In genomic region chr22:22848364-22848866, GRCh38 we compare ENCODE assay signal across 8 cellular contexts. TPM values are rescaled to one million over a fixed set of nuclear protein-coding genes. Genes with fewer than 3 reads are reported as not detected.
A peak's percentile ranks its signal among the peaks of the same experiment; 100 is the strongest.
DNase-seq lines count a peak whose midpoint lies in the region; ATAC-seq and TF ChIP-seq lines count a peak whose summit lies in the region.

No MANE protein-coding gene starts in this region.

- no peaks in the 10 kb centered on the region for H3K9me3 ChIP-seq in HAP-1

- CTCF ChIA-PET in BJ (lab: Yijun Ruan, JAX), result interaction anchor here (0.6 to 9.5 kb wide), 37 partner anchors 10 to 417 kb away, joined by 3 to 231 read pairs (median 6); no protein-coding TSS in a partner anchor
- CTCF ChIA-PET in activated naive CD4-positive, alpha-beta T cell treated with anti-CD3 and anti-CD28 coated beads for 36 hours (lab: Charles Lee), result interaction anchor here (0.7 to 7.2 kb wide), 28 partner anchors 9 to 344 kb away, joined by 3 to 82 read pairs (median 6); no protein-coding TSS in a partner anchor

- intact Hi-C loops in activated naive CD4-positive, alpha-beta T cell treated with anti-CD3 and anti-CD28 coated beads for 36 hours (cut with micrococcal nuclease), result loop anchor here (1.0 to 2.0 kb wide), 2 partner anchors 38 to 108 kb away; no protein-coding TSS in a partner anchor
- intact Hi-C loops in left cardiac atrium (cut with DNase I) (loop anchor here in 1 of 2 donors (2.0 kb wide), 1 partner anchor 106 kb away; no protein-coding TSS in a partner anchor), posterior vena cava (cut with DNase I) (loop anchor here in 1 of 2 donors (5.0 kb wide), 1 partner anchor 284 kb away; no protein-coding TSS in a partner anchor)

- H3K36me3 Mint-ChIP-seq in activated naive CD4-positive, alpha-beta T cell treated with anti-CD3 and anti-CD28 coated beads for 36 hours (ENCODE audit: low read depth), result no peaks in the 10 kb centered on the region

- DNase-seq in BJ (ENCODE audit: low read depth), result no peak
- peak; percentile 26 to 82 for DNase-seq in HAP-1 (ENCODE audit: low spot score in 2 of 2)
- peak; percentile 13 for DNase-seq in RPMI7951 (ENCODE audit: low read depth)
- peak; percentile 84 for DNase-seq in activated naive CD4-positive, alpha-beta T cell treated with anti-CD3 and anti-CD28 coated beads for 36 hours
- DNase-seq in left cardiac atrium, result peak; percentile 64
- peak; percentile 73 for DNase-seq in retina
- DNase-seq in posterior vena cava (ENCODE audit: low spot score), result no peak

- no peak overlapping the region for H3K4me3 Mint-ChIP-seq in activated naive CD4-positive, alpha-beta T cell treated with anti-CD3 and anti-CD28 coated beads for 36 hours

- H3K4me1 ChIP-seq in HAP-1, result no peaks in the 10 kb centered on the region

- no peaks in the 10 kb centered on the region for H3K36me3 ChIP-seq in BJ (ENCODE audit: control insufficient read depth, insufficient read depth, low read length)
- no peaks in the 10 kb centered on the region for H3K36me3 ChIP-seq in HAP-1 (replicated peaks)

- peak; percentile 97 for TF ChIP-seq CTCF in BJ (IDR thresholded peaks at IDR 0.05; ENCODE audit: insufficient read depth, low read depth, low read length)

- POLR2A ChIA-PET in BJ (lab: Charles Lee), result no interaction called here

- no peaks in the 10 kb centered on the region for H3K27me3 Mint-ChIP-seq in activated naive CD4-positive, alpha-beta T cell treated with anti-CD3 and anti-CD28 coated beads for 36 hours (ENCODE audit: low read depth)

- H3K4me3 ChIP-seq in BJ (ENCODE audit: low read depth, low read length) (no peak overlapping the region), HAP-1 (no peak overlapping the region)

- peaks cover 31% of the 10 kb centered on the region for H3K4me1 Mint-ChIP-seq in activated naive CD4-positive, alpha-beta T cell treated with anti-CD3 and anti-CD28 coated beads for 36 hours (ENCODE audit: low read depth)

- no peak overlapping the region for H3K27ac Mint-ChIP-seq in activated naive CD4-positive, alpha-beta T cell treated with anti-CD3 and anti-CD28 coated beads for 36 hours

- in situ Hi-C loops in HAP-1 (cut with MboI; ENCODE audit: low sequenced_read_pairs), result loop anchor here (10.0 kb wide), 1 partner anchor 276 kb away; no protein-coding TSS in a partner anchor

- peaks cover 1% of the 10 kb centered on the region; the same call in 1 of the 2 replicates for H3K27me3 ChIP-seq in BJ (ENCODE audit: control insufficient read depth, insufficient read depth, low read length)
- peaks cover 30% of the 10 kb centered on the region for H3K27me3 ChIP-seq in HAP-1 (ENCODE audit: low read depth)

- ATAC-seq in left cardiac atrium, result peak; percentile 70 to 83
- no peak for ATAC-seq in GM18511 (IDR thresholded peaks at IDR 0.05; ENCODE audit: unreplicated experiment)

- H3K9me3 Mint-ChIP-seq in activated naive CD4-positive, alpha-beta T cell treated with anti-CD3 and anti-CD28 coated beads for 36 hours, result no peaks in the 10 kb centered on the region

RNA-seq across cellular contexts. Expression of gene IGLL5, which starts 39.2 kb away (rescaled TPM):
- not detected in 2 replicates for polyA plus RNA-seq in BJ (2011; rRNA removed)
- not detected in 2 replicates for polyA minus RNA-seq in BJ (2011; rRNA and poly(A)+ RNA removed)
- total RNA-seq in RPMI7951 (2014; rRNA removed; shearing (Covaris generic)), result not detected in 2 replicates
- total RNA-seq in activated naive CD4-positive, alpha-beta T cell treated with anti-CD3 and anti-CD28 coated beads for 36 hours, result not detected
- total RNA-seq in left cardiac atrium, result under 1 TPM; 0.58 to 0.77 TPM
- total RNA-seq in posterior vena cava, result 1 to 10 TPM in 1 of 2 donors, under 1 TPM in 1; 0.52 to 1.1 TPM

Comparison
In these comparisons a context has a peak if more than half of its experiments do, and no peak if none do; other contexts are left out.
1. DNase-seq: peak in HAP-1 (2 of 2), RPMI7951 (single experiment), activated naive CD4-positive, alpha-beta T cell treated with anti-CD3 and anti-CD28 coated beads for 36 hours (single experiment), left cardiac atrium (single experiment) and retina (single experiment); none in BJ (single experiment) and posterior vena cava (single experiment).